ENCODE assay signal across 24 cellular contexts in genomic region chr22:35404176-35404575, GRCh38.
"Had no signal": no experiment of that assay in that cellular context is flagged by ENCODE, and none has a peak within 500 bp of the region (broad histone marks: within the 10 kb centered on the region; RNA-seq: fewer than 3 reads in every experiment).

No MANE protein-coding gene starts in this region.

- H3K4me3 ChIP-seq: adrenal gland, left lung, lung, right lobe of liver, skin epidermis, stomach, transverse colon, vagina had no signal

- ATAC-seq: esophagus mucosa; left lung; naive thymus-derived CD8-positive, alpha-beta T cell; right lobe of liver; stimulated activated effector memory CD8-positive, alpha-beta T cell treated with anti-CD3 and anti-CD28 coated beads, Interleukin-12 subunit alpha, Interleukin-12 subunit beta, amount 100 ng/mL, for 72 hours; WTC11 had no signal

- DNase-seq: activated CD4-positive, alpha-beta T cell treated with anti-CD3 and anti-CD28 coated beads, Interleukin-2, amount 50 U/mL, for 4 hours; activated gamma-delta T cell treated with Interleukin-2 at 50 U/mL for 16 hours; adrenal gland; central memory CD4-positive, alpha-beta T cell; effector memory CD4-positive, alpha-beta T cell; foreskin melanocyte; immature natural killer cell; kidney glomerular epithelial cell; left lung; naive thymus-derived CD8-positive, alpha-beta T cell; right lobe of liver; stimulated activated CD4-positive, alpha-beta T cell treated with anti-CD3 and anti-CD28 coated beads, Interleukin-2, amount 100 ng/mL, for 24 hours; stomach; T-helper 1 cell; T-helper 9 cell; transverse colon had no signal

- H3K27ac Mint-ChIP-seq: activated naive CD8-positive, alpha-beta T cell; immature natural killer cell; stimulated activated effector memory CD8-positive, alpha-beta T cell treated with anti-CD3 and anti-CD28 coated beads, Interleukin-12 subunit alpha, Interleukin-12 subunit beta, amount 100 ng/mL, for 72 hours; WTC11 had no signal

- H3K9me3 ChIP-seq: adrenal gland, left lung, right lobe of liver, stomach, transverse colon, vagina had no signal

- H3K4me3 Mint-ChIP-seq: activated naive CD8-positive, alpha-beta T cell; immature natural killer cell; naive thymus-derived CD8-positive, alpha-beta T cell; stimulated activated effector memory CD8-positive, alpha-beta T cell treated with anti-CD3 and anti-CD28 coated beads, Interleukin-12 subunit alpha, Interleukin-12 subunit beta, amount 100 ng/mL, for 72 hours; WTC11 had no signal

- H3K9me3 Mint-ChIP-seq: immature natural killer cell; naive thymus-derived CD8-positive, alpha-beta T cell; stimulated activated effector memory CD8-positive, alpha-beta T cell treated with anti-CD3 and anti-CD28 coated beads, Interleukin-12 subunit alpha, Interleukin-12 subunit beta, amount 100 ng/mL, for 72 hours; WTC11 had no signal

- H3K27ac ChIP-seq: adrenal gland, left lung, right lobe of liver, stomach, transverse colon, vagina had no signal

- H3K27me3 Mint-ChIP-seq: activated naive CD8-positive, alpha-beta T cell; naive thymus-derived CD8-positive, alpha-beta T cell had no signal

- H3K27me3 ChIP-seq: adrenal gland, left lung, right lobe of liver, stomach, transverse colon, vagina had no signal

- FAIRE-seq: astrocyte had no signal
